1 cellular context compared by ENCODE assay signal in genomic region chr7:4889682-4890081, GRCh38.
TF ChIP-seq lines count a peak whose summit lies in the region.

No MANE protein-coding gene starts in this region.

TF ChIP-seq in IMR-90, 13 proteins besides CTCF, POLR2A, EP300 and RAD21 (continued from another document):
- TF ChIP-seq USF2 (IDR thresholded peaks at IDR 0.05; ENCODE audit: low read depth, low read length) (no peak), CHD1 (IDR thresholded peaks at IDR 0.05; ENCODE audit: low read depth, low read length) (no peak), NFE2L2 (IDR thresholded peaks at IDR 0.05; ENCODE audit: low read depth, low read length) (no peak)
